Comparison of ENCODE assay signal across 17 cellular contexts in the genomic region with DNA sequence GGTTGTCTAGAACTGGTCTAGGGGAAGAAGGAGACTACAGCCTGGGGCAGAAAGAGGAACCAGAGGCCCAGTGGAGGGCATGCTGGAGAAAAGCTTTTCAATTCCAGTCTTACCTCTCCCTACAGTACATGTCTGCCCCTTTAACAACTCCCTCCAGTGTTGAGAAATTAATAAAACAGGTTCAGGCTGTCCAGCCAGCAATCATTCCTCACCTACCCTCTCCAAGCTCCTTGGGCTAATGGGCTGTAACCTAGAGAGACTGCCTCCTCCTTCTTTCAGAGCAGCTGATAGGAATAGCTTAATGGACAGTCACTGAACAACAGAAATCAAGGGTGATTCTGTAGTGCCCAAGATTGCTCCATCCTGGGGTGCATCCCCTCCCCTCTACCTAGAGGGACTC. TPM values are rescaled to one million over a fixed set of nuclear protein-coding genes. Genes with fewer than 3 reads are reported as not detected.
A peak's percentile ranks its signal among the peaks of the same experiment; 100 is the strongest.
DNase-seq lines count a peak whose midpoint lies in the region; ATAC-seq, FAIRE-seq and TF ChIP-seq lines count a peak whose summit lies in the region.
"Had no signal": no experiment of that assay in that cellular context is flagged by ENCODE, and none has a peak within 500 bp of the region (broad histone marks: within the 10 kb centered on the region; RNA-seq: fewer than 3 reads in every experiment).

No MANE protein-coding gene starts in this region.

- no peaks in the 10 kb centered on the region for H3K9me3 ChIP-seq in esophagus squamous epithelium
- H3K9me3 ChIP-seq: heart left ventricle, left ventricle myocardium inferior, thoracic aorta had no signal

- H3K4me1 Mint-ChIP-seq in activated T-cell treated with anti-CD3 and anti-CD28 coated beads, Interleukin-2, amount 50 U/mL, for 24 hours (ENCODE audit: low read depth): peaks cover 45% of the 10 kb centered on the region
- H3K4me1 Mint-ChIP-seq in activated T-cell treated with anti-CD3 and anti-CD28 coated beads, Interleukin-2, amount 50 U/mL, for 72 hours (ENCODE audit: low read depth): peaks cover 35% of the 10 kb centered on the region
- no peaks in the 10 kb centered on the region for H3K4me1 Mint-ChIP-seq in type B pancreatic cell (ENCODE audit: unreplicated experiment)

- H3K27me3 ChIP-seq in bronchial epithelial cell (ENCODE audit: control insufficient read depth, insufficient read depth, low read length) (no peaks in the 10 kb centered on the region), esophagus squamous epithelium (no peaks in the 10 kb centered on the region)
- H3K27me3 ChIP-seq: cardiac muscle cell, heart left ventricle had no signal

- ATAC-seq in activated T-cell treated with anti-CD3 and anti-CD28 coated beads, Interleukin-2, amount 50 U/mL, for 72 hours (replicated peaks in 1 of 2): no peak
- ATAC-seq: activated CD8-positive, alpha-beta T cell treated with anti-CD3 and anti-CD28 coated beads for 36 hours; heart left ventricle had no signal

- no peak overlapping the region for H3K27ac ChIP-seq in esophagus squamous epithelium
- H3K27ac ChIP-seq: cardiac muscle cell, heart left ventricle, left ventricle myocardium inferior, thoracic aorta had no signal

- intact Hi-C loops in esophagus squamous epithelium (cut with DNase I): no loop called here

- no peak overlapping the region for H3K4me3 ChIP-seq in bronchial epithelial cell (ENCODE audit: low read depth, low read length)
- H3K4me3 ChIP-seq in esophagus squamous epithelium: no peak overlapping the region
- H3K4me3 ChIP-seq: cardiac muscle cell, heart left ventricle, left ventricle myocardium inferior, skin epidermis, thoracic aorta had no signal

- no peaks in the 10 kb centered on the region for H3K9me3 Mint-ChIP-seq in activated T-cell treated with anti-CD3 and anti-CD28 coated beads, Interleukin-2, amount 50 U/mL, for 24 hours
- H3K9me3 Mint-ChIP-seq in activated T-cell treated with anti-CD3 and anti-CD28 coated beads, Interleukin-2, amount 50 U/mL, for 72 hours: no peaks in the 10 kb centered on the region
- no peaks in the 10 kb centered on the region for H3K9me3 Mint-ChIP-seq in type B pancreatic cell
- H3K9me3 Mint-ChIP-seq: activated CD8-positive, alpha-beta T cell treated with anti-CD3 and anti-CD28 coated beads for 36 hours had no signal

- H3K27me3 Mint-ChIP-seq in activated T-cell treated with anti-CD3 and anti-CD28 coated beads, Interleukin-2, amount 50 U/mL, for 24 hours: no peaks in the 10 kb centered on the region
- no peaks in the 10 kb centered on the region for H3K27me3 Mint-ChIP-seq in activated T-cell treated with anti-CD3 and anti-CD28 coated beads, Interleukin-2, amount 50 U/mL, for 72 hours (ENCODE audit: low read depth)
- H3K27me3 Mint-ChIP-seq in type B pancreatic cell: no peaks in the 10 kb centered on the region
- H3K27me3 Mint-ChIP-seq: activated CD8-positive, alpha-beta T cell treated with anti-CD3 and anti-CD28 coated beads for 36 hours had no signal

- TF ChIP-seq POLR2A in esophagus squamous epithelium (IDR thresholded peaks at IDR 0.05): no peak

- H3K36me3 Mint-ChIP-seq in activated T-cell treated with anti-CD3 and anti-CD28 coated beads, Interleukin-2, amount 50 U/mL, for 24 hours (ENCODE audit: low read depth): peaks cover 39% of the 10 kb centered on the region
- peaks cover 1 to 2% of the 10 kb centered on the region in 2 donors for H3K36me3 Mint-ChIP-seq in activated T-cell treated with anti-CD3 and anti-CD28 coated beads, Interleukin-2, amount 50 U/mL, for 72 hours (ENCODE audit: insufficient read depth in 2 of 2)
- H3K36me3 Mint-ChIP-seq in type B pancreatic cell: no peaks in the 10 kb centered on the region

- peaks cover 0 to 35% (median 0%) of the 10 kb centered on the region in 3 donors for H3K4me1 ChIP-seq in esophagus squamous epithelium
- H3K4me1 ChIP-seq: heart left ventricle, left ventricle myocardium inferior had no signal

- TF ChIP-seq CTCF in bronchial epithelial cell (IDR thresholded peaks at IDR 0.05; ENCODE audit: insufficient read depth, low read length, severe bottlenecking) (no peak), type B pancreatic cell (conservative IDR thresholded peaks at IDR 0.05) (no peak), esophagus squamous epithelium (IDR thresholded peaks at IDR 0.05) (no peak)

- H3K4me3 Mint-ChIP-seq in activated T-cell treated with anti-CD3 and anti-CD28 coated beads, Interleukin-2, amount 50 U/mL, for 24 hours: no peak overlapping the region
- no peak overlapping the region for H3K4me3 Mint-ChIP-seq in activated T-cell treated with anti-CD3 and anti-CD28 coated beads, Interleukin-2, amount 50 U/mL, for 72 hours
- H3K4me3 Mint-ChIP-seq in type B pancreatic cell: peak overlapping the region; percentile 38
- H3K4me3 Mint-ChIP-seq: activated CD8-positive, alpha-beta T cell treated with anti-CD3 and anti-CD28 coated beads for 36 hours had no signal

- no peak for DNase-seq in activated T-cell treated with anti-CD3 and anti-CD28 coated beads, Interleukin-2, amount 50 U/mL, for 24 hours
- DNase-seq in activated T-cell treated with anti-CD3 and anti-CD28 coated beads, Interleukin-2, amount 50 U/mL, for 72 hours: no peak
- DNase-seq in NCI-H226: peak; percentile 51
- DNase-seq in bronchial epithelial cell (ENCODE audit: low read depth): peak; percentile 51
- DNase-seq in type B pancreatic cell (ENCODE audit: extremely low spot score, unreplicated experiment): no peak
- no peak for DNase-seq in stimulated activated naive CD4-positive, alpha-beta T cell treated with Interleukin-2 at 50 U/mL for 16 hours (lab: John Stamatoyannopoulos, UW)
- DNase-seq in esophagus squamous epithelium (lab: John Stamatoyannopoulos, UW): no peak
- no peak for DNase-seq in NCI-H1092 treated with DMSO at 0.1 percent for 48 hours (lab: John Stamatoyannopoulos, UW)
- DNase-seq: activated CD8-positive, alpha-beta T cell treated with anti-CD3 and anti-CD28 coated beads for 36 hours; activated naive CD4-positive, alpha-beta T cell treated with Interleukin-2 at 50 U/mL for 16 hours; heart left ventricle; left ventricle myocardium inferior; NCI-H2029; NK-92 treated with Interleukin-12 subunit alpha and Interleukin-12 subunit beta, amount 100 ng/mL, for 24 hours had no signal

- FAIRE-seq in bronchial epithelial cell (lab: Jason Lieb, UNC): peak; percentile 83

- H3K36me3 ChIP-seq in bronchial epithelial cell (ENCODE audit: control insufficient read depth, insufficient read depth, low read length): no peaks in the 10 kb centered on the region
- no peaks in the 10 kb centered on the region for H3K36me3 ChIP-seq in esophagus squamous epithelium
- H3K36me3 ChIP-seq: cardiac muscle cell, heart left ventricle, left ventricle myocardium inferior, thoracic aorta had no signal

- peak overlapping the region; percentile 56 for H3K27ac Mint-ChIP-seq in activated T-cell treated with anti-CD3 and anti-CD28 coated beads, Interleukin-2, amount 50 U/mL, for 24 hours
- no peak overlapping the region for H3K27ac Mint-ChIP-seq in activated T-cell treated with anti-CD3 and anti-CD28 coated beads, Interleukin-2, amount 50 U/mL, for 72 hours
- peak overlapping the region; percentile 24 for H3K27ac Mint-ChIP-seq in type B pancreatic cell

RNA-seq across cellular contexts. Expression of a gene that starts 8.8 kb away (rescaled TPM):
- total RNA-seq in activated T-cell treated with anti-CD3 and anti-CD28 coated beads, Interleukin-2, amount 50 U/mL, for 72 hours: 10 to 100 TPM; 22.4 to 29.4 TPM
- total RNA-seq in bronchial epithelial cell (34.8 and 72.7 TPM in 2 replicates), type B pancreatic cell (ENCODE audit: low replicate concordance) (9.5 and 22.0 TPM in 2 replicates), esophagus squamous epithelium (10 to 100 TPM; 12.6 to 24.0 (median 17.2) TPM)

Comparison
In these comparisons a context has a peak if more than half of its experiments do, and no peak if none do; other contexts are left out.
1. DNase-seq: peak in NCI-H226 (single experiment) and bronchial epithelial cell (single experiment); none in activated T-cell treated with anti-CD3 and anti-CD28 coated beads, Interleukin-2, amount 50 U/mL, for 24 hours (single experiment), activated T-cell treated with anti-CD3 and anti-CD28 coated beads, Interleukin-2, amount 50 U/mL, for 72 hours (0 of 2), type B pancreatic cell (single experiment), stimulated activated naive CD4-positive, alpha-beta T cell treated with Interleukin-2 at 50 U/mL for 16 hours (single experiment), esophagus squamous epithelium (single experiment) and NCI-H1092 treated with DMSO at 0.1 percent for 48 hours (single experiment).